ENCODE assay signal across 25 cellular contexts in the genomic region with DNA sequence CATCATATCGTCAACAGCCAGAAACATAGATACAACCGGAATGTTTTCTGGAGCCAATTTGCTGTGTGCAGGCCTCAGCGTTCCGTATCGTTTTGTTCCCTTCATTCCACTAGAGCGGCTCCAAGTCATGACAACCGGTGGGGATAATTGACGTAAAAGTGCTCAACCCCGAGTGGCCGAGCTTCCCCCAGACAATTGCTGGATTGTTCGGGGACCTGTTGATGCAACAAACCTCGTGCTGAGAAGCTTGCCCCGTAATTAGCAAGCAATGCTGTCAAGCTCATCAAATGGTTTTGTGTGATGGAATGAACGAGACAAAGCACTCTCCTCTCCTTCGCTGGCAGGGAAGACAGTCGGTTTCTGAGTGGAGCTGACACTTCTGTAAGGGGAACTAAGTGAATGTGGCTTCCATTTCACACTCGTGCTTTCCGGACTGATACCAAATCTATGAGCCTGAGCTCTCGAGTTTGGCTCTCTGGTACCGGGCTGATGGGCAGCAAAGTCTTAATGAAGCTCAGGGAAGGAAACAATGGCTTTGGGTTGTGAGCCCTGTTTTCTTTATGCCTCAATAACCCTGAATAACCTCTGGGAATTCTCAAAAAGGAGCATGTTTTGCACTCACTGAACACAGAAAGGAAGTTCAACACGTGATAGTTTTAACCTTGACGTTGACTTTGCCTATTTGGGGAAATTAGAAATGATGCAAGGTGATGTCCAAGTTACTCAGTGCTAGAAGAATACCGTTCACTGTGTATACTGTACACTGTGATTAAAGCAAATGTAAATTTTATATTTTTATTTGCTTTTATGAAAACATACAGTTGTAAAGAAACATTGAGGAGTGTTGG.
DNase-seq lines count a peak whose midpoint lies in the region; ATAC-seq, FAIRE-seq and TF ChIP-seq lines count a peak whose summit lies in the region.
"Had no signal": no experiment of that assay in that cellular context is flagged by ENCODE, and none has a peak within 500 bp of the region (broad histone marks: within the 10 kb centered on the region; RNA-seq: fewer than 3 reads in every experiment).

No MANE protein-coding gene starts in this region.

- no peaks in the 10 kb centered on the region for H4K20me1 ChIP-seq in GM23338 (replicated peaks; ENCODE audit: insufficient read depth)

- H3K27me3 Mint-ChIP-seq in GM23338 (ENCODE audit: insufficient read depth, low read depth, poor library complexity), result peaks cover 2% of the 10 kb centered on the region
- H3K27me3 Mint-ChIP-seq in stimulated activated naive CD8-positive, alpha-beta T cell treated with anti-CD3 and anti-CD28 coated beads, Interleukin-15, amount 100 ng/mL, for 72 hours, result no peaks in the 10 kb centered on the region
- H3K27me3 Mint-ChIP-seq: activated B cell treated with CpG ODN at 0.5 μM for 24 hours, T-helper 17 cell had no signal

- 33% methylated on average over 23 of the region's 23 CpGs for WGBS in right cardiac atrium

- no peaks in the 10 kb centered on the region for H3K9me3 ChIP-seq in right cardiac atrium (ENCODE audit: control insufficient read depth, low read length)
- H3K9me3 ChIP-seq: lower lobe of right lung, right lobe of liver had no signal

- H2AFZ ChIP-seq in GM23338, result peak overlapping the region; percentile 52; the same call in 1 of the 2 replicates

- H3K9me3 Mint-ChIP-seq in GM23338, result peaks cover 14% of the 10 kb centered on the region
- H3K9me3 Mint-ChIP-seq in stimulated activated naive CD8-positive, alpha-beta T cell treated with anti-CD3 and anti-CD28 coated beads, Interleukin-15, amount 100 ng/mL, for 72 hours, result no peaks in the 10 kb centered on the region
- H3K9me3 Mint-ChIP-seq: activated B cell treated with CpG ODN at 0.5 μM for 24 hours; naive thymus-derived CD8-positive, alpha-beta T cell had no signal

- H3K79me2 ChIP-seq in GM23338 (replicated peaks; ENCODE audit: insufficient read depth), result no peaks in the 10 kb centered on the region

- intact Hi-C loops in right cardiac atrium (cut with DNase I), result loop anchor here in 3 of 4 donors (5.0 to 10.0 kb wide), 3 partner anchors 84 to 223 kb away; partner anchors contain the start of gene BAMBI (in 1 of the 3)

- H3K4me1 ChIP-seq in GM23338 (ENCODE audit: insufficient read depth), result no peaks in the 10 kb centered on the region
- H3K4me1 ChIP-seq in right cardiac atrium (ENCODE audit: control insufficient read depth, insufficient read depth, low read length), result no peaks in the 10 kb centered on the region
- H3K4me1 ChIP-seq: lower lobe of right lung, right lobe of liver had no signal

- no peaks in the 10 kb centered on the region for H3K9me2 ChIP-seq in GM23338 (ENCODE audit: insufficient read depth)

- H3K27me3 ChIP-seq in GM23338 (ENCODE audit: insufficient read depth), result no peaks in the 10 kb centered on the region
- H3K27me3 ChIP-seq in right cardiac atrium (ENCODE audit: control insufficient read depth, insufficient read depth), result no peaks in the 10 kb centered on the region
- H3K27me3 ChIP-seq: brain microvascular endothelial cell, right lobe of liver had no signal

- TF ChIP-seq CTCF in GM23338 (conservative IDR thresholded peaks at IDR 0.05; ENCODE audit: low read depth in 2 of 2), result no peak

- no peak overlapping the region for H3K27ac Mint-ChIP-seq in GM23338
- no peak overlapping the region for H3K27ac Mint-ChIP-seq in stimulated activated naive CD8-positive, alpha-beta T cell treated with anti-CD3 and anti-CD28 coated beads, Interleukin-15, amount 100 ng/mL, for 72 hours
- H3K27ac Mint-ChIP-seq: activated B cell treated with CpG ODN at 0.5 μM for 24 hours; activated naive CD4-positive, alpha-beta T cell treated with anti-CD3 and anti-CD28 coated beads for 36 hours; naive thymus-derived CD8-positive, alpha-beta T cell; T-helper 17 cell had no signal

- H3K27ac ChIP-seq in GM23338 (ENCODE audit: low read depth) (no peak overlapping the region), caudate nucleus (ENCODE audit: low read depth, low read length) (peak overlapping the region; percentile 80), right cardiac atrium (ENCODE audit: low read length) (peak overlapping the region; percentile 94)
- H3K27ac ChIP-seq: brain microvascular endothelial cell, HL-60, lower lobe of right lung, right lobe of liver had no signal

- H3K4me2 ChIP-seq in GM23338, result no peak overlapping the region

- no peak for FAIRE-seq in GM19239 (lab: Jason Lieb, UNC)
- FAIRE-seq: G401.6, GM12891 had no signal

- peaks cover 10% of the 10 kb centered on the region; the same call in 2 of the 3 replicates for H3K36me3 Mint-ChIP-seq in GM23338 (ENCODE audit: low read depth)
- H3K36me3 Mint-ChIP-seq: naive thymus-derived CD8-positive, alpha-beta T cell had no signal

- H3K4me3 Mint-ChIP-seq in GM23338, result no peak overlapping the region
- no peak overlapping the region for H3K4me3 Mint-ChIP-seq in stimulated activated naive CD8-positive, alpha-beta T cell treated with anti-CD3 and anti-CD28 coated beads, Interleukin-15, amount 100 ng/mL, for 72 hours
- H3K4me3 Mint-ChIP-seq: activated B cell treated with CpG ODN at 0.5 μM for 24 hours; activated naive CD4-positive, alpha-beta T cell treated with anti-CD3 and anti-CD28 coated beads for 36 hours; naive thymus-derived CD8-positive, alpha-beta T cell; T-helper 17 cell had no signal

- H3K4me1 Mint-ChIP-seq in GM23338, result no peaks in the 10 kb centered on the region; the same call in 2 of the 3 replicates
- H3K4me1 Mint-ChIP-seq in stimulated activated naive CD8-positive, alpha-beta T cell treated with anti-CD3 and anti-CD28 coated beads, Interleukin-15, amount 100 ng/mL, for 72 hours, result no peaks in the 10 kb centered on the region
- H3K4me1 Mint-ChIP-seq: activated B cell treated with CpG ODN at 0.5 μM for 24 hours; naive thymus-derived CD8-positive, alpha-beta T cell; T-helper 17 cell had no signal

- no peak overlapping the region for H3K4me3 ChIP-seq in GM23338
- H3K4me3 ChIP-seq in right cardiac atrium (ENCODE audit: low read length), result no peak overlapping the region
- H3K4me3 ChIP-seq: lower lobe of right lung, right lobe of liver had no signal

- H3K36me3 ChIP-seq in GM23338 (ENCODE audit: insufficient read depth), result no peaks in the 10 kb centered on the region
- H3K36me3 ChIP-seq: brain microvascular endothelial cell, lower lobe of right lung, right lobe of liver had no signal

- ATAC-seq in GM23338, result no peak
- ATAC-seq in right cardiac atrium, result peak; percentile 96
- ATAC-seq in HG03439 (IDR thresholded peaks at IDR 0.05; ENCODE audit: unreplicated experiment), result no peak
- no peak for ATAC-seq in stimulated activated naive CD8-positive, alpha-beta T cell treated with anti-CD3 and anti-CD28 coated beads, Interleukin-15, amount 100 ng/mL, for 72 hours
- ATAC-seq: lower lobe of right lung; naive thymus-derived CD8-positive, alpha-beta T cell; T-helper 17 cell had no signal

- DNase-seq in GM23338 (ENCODE audit: low spot score), result no peak
- DNase-seq in caudate nucleus (lab: John Stamatoyannopoulos, UW), result peak in 49 of 61 donors; percentile 5 to 74 (median 34)
- peak; percentile 81 to 86 (median 82) for DNase-seq in right cardiac atrium
- DNase-seq in nucleus accumbens (lab: John Stamatoyannopoulos, UW), result peak in 49 of 56 donors; percentile 3 to 86 (median 45)
- no peak for DNase-seq in epidermal melanocyte (ENCODE audit: insufficient read length, low spot score)
- no peak for DNase-seq in GM19239 (ENCODE audit: insufficient read length, low spot score)
- DNase-seq in stimulated activated naive CD8-positive, alpha-beta T cell treated with anti-CD3 and anti-CD28 coated beads, Interleukin-15, amount 100 ng/mL, for 72 hours, result no peak
- DNase-seq: activated B cell treated with CpG ODN at 0.5 μM for 24 hours; activated naive CD4-positive, alpha-beta T cell treated with anti-CD3 and anti-CD28 coated beads for 36 hours; brain microvascular endothelial cell; effector CD4-positive, alpha-beta T cell; GOT3; KG1; lower lobe of right lung; naive thymus-derived CD8-positive, alpha-beta T cell; NCI-H1417 treated with DMSO at 0.1 percent for 48 hours; NCI-H226; right lobe of liver; SHP77; stimulated activated CD4-positive, alpha-beta T cell treated with anti-CD3 and anti-CD28 coated beads, Interleukin-2, amount 100 ng/mL, for 24 hours; T-helper 17 cell had no signal

- H3F3A ChIP-seq in GM23338 (replicated peaks; ENCODE audit: low read depth), result no peaks in the 10 kb centered on the region

TF ChIP-seq in GM23338, 12 proteins besides CTCF, POLR2A, EP300 and RAD21 (continues in another document):
- TF ChIP-seq STAT1 (IDR thresholded peaks at IDR 0.05; ENCODE audit: unreplicated experiment), result no peak

Comparison
In these comparisons a context has a peak if more than half of its experiments do, and no peak if none do; other contexts are left out.
1. ATAC-seq: peak in right cardiac atrium (2 of 2); none in GM23338 (single experiment), HG03439 (single experiment) and stimulated activated naive CD8-positive, alpha-beta T cell treated with anti-CD3 and anti-CD28 coated beads, Interleukin-15, amount 100 ng/mL, for 72 hours (single experiment).
2. DNase-seq: peak in caudate nucleus (49 of 61), right cardiac atrium (3 of 3) and nucleus accumbens (49 of 56); none in GM23338 (single experiment), epidermal melanocyte (single experiment), GM19239 (single experiment) and stimulated activated naive CD8-positive, alpha-beta T cell treated with anti-CD3 and anti-CD28 coated beads, Interleukin-15, amount 100 ng/mL, for 72 hours (0 of 2).